In the genomic region with DNA sequence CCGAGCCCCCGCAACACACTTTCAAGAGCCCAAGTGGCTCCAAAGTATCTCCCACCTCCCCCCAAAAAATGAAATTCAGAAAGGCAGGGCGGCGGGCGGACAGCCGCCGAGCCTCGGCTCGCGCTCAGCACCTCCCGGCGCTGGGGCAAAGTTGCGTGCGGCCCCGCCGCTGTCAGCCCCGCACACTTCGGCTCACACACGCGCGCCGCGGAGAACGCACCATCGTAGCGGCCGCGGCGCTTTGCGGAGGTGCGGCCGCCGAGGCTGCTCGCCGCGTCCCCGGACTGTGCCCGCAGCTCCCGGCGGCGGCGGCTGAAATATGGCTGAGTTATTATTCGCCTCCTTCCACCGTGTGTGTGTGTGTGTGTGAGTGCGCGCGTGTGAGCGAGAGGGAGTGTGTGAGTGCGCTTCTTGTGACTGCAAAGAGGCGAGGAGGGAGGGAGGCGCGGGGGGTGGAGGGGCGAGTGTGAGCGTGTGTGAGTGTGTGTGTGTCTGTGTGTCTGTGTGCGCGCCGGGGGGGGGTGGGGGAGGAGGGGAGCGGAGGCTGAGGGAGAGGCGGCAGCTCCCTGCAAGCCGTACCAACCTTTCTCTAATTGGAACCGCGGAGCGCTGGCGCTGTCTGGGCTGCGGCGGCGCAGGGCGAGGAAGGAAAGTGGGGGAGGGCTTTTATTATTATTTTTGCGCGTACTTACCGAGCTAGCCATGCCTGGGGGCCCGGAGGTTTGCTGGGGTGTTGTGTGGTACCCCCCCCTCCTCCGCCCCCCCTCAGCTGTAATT, we compare ENCODE assay signal across 8 cellular contexts. TPM values are rescaled to one million over a fixed set of nuclear protein-coding genes. Genes with fewer than 3 reads are reported as not detected.
DNase-seq lines count a peak whose midpoint lies in the region; ATAC-seq and TF ChIP-seq lines count a peak whose summit lies in the region.

No MANE protein-coding gene starts in this region.

- POLR2A ChIA-PET in PC-9 (lab: Charles Lee; ENCODE audit: unreplicated experiment): interaction anchor here (0.7 to 1.2 kb wide), 3 partner anchors 63 to 978 kb away, joined by 4 to 17 read pairs (median 8); no protein-coding TSS in a partner anchor

- intact Hi-C loops in PC-9 (cut with micrococcal nuclease; ENCODE audit: unreplicated experiment): loop anchor here (1.0 to 10.0 kb wide), 6 partner anchors 63 to 265 kb away; partner anchors contain the start of gene FOCAD
- intact Hi-C loops in activated T-helper 2 cell treated with anti-CD3 and anti-CD28 coated beads, Interferon-gamma antibody, Interleukin-2, Interleukin-4, amounts not matched to agents 10 μg/mL and 5 μg/mL and 100 μg/mL, durations not matched to agents 14 hours and 24 hours and 36 hours (cut with micrococcal nuclease): loop anchor here (1.0 to 5.0 kb wide), 12 partner anchors 59 to 1494 kb away; partner anchors contain the start of gene PLIN2

- no peak for TF ChIP-seq RAD21 in neural cell (conservative IDR thresholded peaks at IDR 0.05)

- peak overlapping the region; percentile 92 for H3K9ac ChIP-seq in neural cell (ENCODE audit: low read length)

- H3K27ac Mint-ChIP-seq in activated T-helper 2 cell treated with anti-CD3 and anti-CD28 coated beads, Interferon-gamma antibody, Interleukin-2, Interleukin-4, amounts not matched to agents 10 μg/mL and 5 μg/mL and 100 μg/mL, durations not matched to agents 14 hours and 24 hours and 36 hours: peak overlapping the region; percentile 94
- peak overlapping the region; percentile 99 to 100 for H3K27ac Mint-ChIP-seq in stimulated activated naive CD8-positive, alpha-beta T cell treated with anti-CD3 and anti-CD28 coated beads, Interleukin-15, amount 100 ng/mL, for 72 hours

- peaks cover 23% of the 10 kb centered on the region for H3K4me1 ChIP-seq in PC-9 (replicated peaks; ENCODE audit: insufficient read depth)

- H3K4me3 ChIP-seq in PC-9 (peak overlapping the region; percentile 96), neural cell (ENCODE audit: low read length) (peak overlapping the region; percentile 84)

- H3K9me3 Mint-ChIP-seq in activated T-helper 2 cell treated with anti-CD3 and anti-CD28 coated beads, Interferon-gamma antibody, Interleukin-2, Interleukin-4, amounts not matched to agents 10 μg/mL and 5 μg/mL and 100 μg/mL, durations not matched to agents 14 hours and 24 hours and 36 hours: no peaks in the 10 kb centered on the region
- H3K9me3 Mint-ChIP-seq in stimulated activated naive CD8-positive, alpha-beta T cell treated with anti-CD3 and anti-CD28 coated beads, Interleukin-15, amount 100 ng/mL, for 72 hours: no peaks in the 10 kb centered on the region

- H3K4me2 ChIP-seq in PC-9: peak overlapping the region; percentile 93
- H3K4me2 ChIP-seq in neural cell (ENCODE audit: low read length): no peak overlapping the region

- H3K79me2 ChIP-seq in PC-9 (ENCODE audit: low read depth) (0 out of 2 replicates have a peak, but pooled peaks cover 6% of the 10 kb centered on the region), neural cell (replicated peaks; ENCODE audit: insufficient read depth, low read length) (peaks cover 43% of the 10 kb centered on the region)

- H3F3A ChIP-seq in PC-9 (ENCODE audit: insufficient read depth, low read depth) (peaks cover 9% of the 10 kb centered on the region; the same call in 1 of the 2 replicates), neural cell (ENCODE audit: insufficient read depth, low read length, poor library complexity, severe bottlenecking) (no peaks in the 10 kb centered on the region)

- H3K27ac ChIP-seq in PC-9: peak overlapping the region; percentile 63
- peak overlapping the region; percentile 98 for H3K27ac ChIP-seq in neural cell (ENCODE audit: low read length)

- H2AFZ ChIP-seq in PC-9: peak overlapping the region; percentile 90
- H2AFZ ChIP-seq in neural cell (ENCODE audit: low read depth, low read length): peak overlapping the region; percentile 62

- H3K4me3 Mint-ChIP-seq in activated T-helper 2 cell treated with anti-CD3 and anti-CD28 coated beads, Interferon-gamma antibody, Interleukin-2, Interleukin-4, amounts not matched to agents 10 μg/mL and 5 μg/mL and 100 μg/mL, durations not matched to agents 14 hours and 24 hours and 36 hours (ENCODE audit: low read depth): peak overlapping the region; percentile 92
- peak overlapping the region; percentile 94 to 96 for H3K4me3 Mint-ChIP-seq in stimulated activated naive CD8-positive, alpha-beta T cell treated with anti-CD3 and anti-CD28 coated beads, Interleukin-15, amount 100 ng/mL, for 72 hours

- H3K27me3 ChIP-seq in PC-9 (ENCODE audit: insufficient read depth, low read depth): peaks cover 8% of the 10 kb centered on the region; the same call in 1 of the 2 replicates
- H3K27me3 ChIP-seq in neural cell (ENCODE audit: insufficient read depth, low read depth, low read length): peaks cover 17% of the 10 kb centered on the region

- peak; percentile 18 for ATAC-seq in HG03135 (IDR thresholded peaks at IDR 0.05; ENCODE audit: unreplicated experiment)
- ATAC-seq in stimulated activated naive CD8-positive, alpha-beta T cell treated with anti-CD3 and anti-CD28 coated beads, Interleukin-15, amount 100 ng/mL, for 72 hours: peak; percentile 39

- H4K20me1 ChIP-seq in PC-9 (ENCODE audit: insufficient read depth) (no peaks in the 10 kb centered on the region), neural cell (ENCODE audit: insufficient read depth) (peaks cover under 1% of the 10 kb centered on the region)

- CTCF ChIA-PET in PC-9 (lab: Charles Lee): interaction anchor here (0.7 to 1.3 kb wide), 3 partner anchors 67 to 144 kb away, joined by 4 to 5 read pairs (median 4); no protein-coding TSS in a partner anchor

- TF ChIP-seq CTCF in PC-9 (conservative IDR thresholded peaks at IDR 0.05) (no peak), neural cell (IDR thresholded peaks at IDR 0.05; ENCODE audit: poor library complexity, severe bottlenecking) (no peak)

- peaks cover 48% of the 10 kb centered on the region for H3K4me1 Mint-ChIP-seq in activated T-helper 2 cell treated with anti-CD3 and anti-CD28 coated beads, Interferon-gamma antibody, Interleukin-2, Interleukin-4, amounts not matched to agents 10 μg/mL and 5 μg/mL and 100 μg/mL, durations not matched to agents 14 hours and 24 hours and 36 hours (ENCODE audit: low read depth)
- peaks cover 50% of the 10 kb centered on the region for H3K4me1 Mint-ChIP-seq in stimulated activated naive CD8-positive, alpha-beta T cell treated with anti-CD3 and anti-CD28 coated beads, Interleukin-15, amount 100 ng/mL, for 72 hours

- DNase-seq in NCI-H345 (lab: John Stamatoyannopoulos, UW): peak; percentile 60
- no peak for DNase-seq in NCI-H345 treated with DMSO at 0.1 percent for 48 hours (lab: John Stamatoyannopoulos, UW; ENCODE audit: unreplicated experiment)
- DNase-seq in PC-9: peak; percentile 34 to 39
- peak; percentile 57 for DNase-seq in activated T-helper 2 cell treated with anti-CD3 and anti-CD28 coated beads, Interferon-gamma antibody, Interleukin-2, Interleukin-4, amounts not matched to agents 10 μg/mL and 5 μg/mL and 100 μg/mL, durations not matched to agents 14 hours and 24 hours and 36 hours (ENCODE audit: low spot score)
- DNase-seq in fibroblast of the conjunctiva (ENCODE audit: low read depth): peak; percentile 54
- peak; percentile 55 to 60 for DNase-seq in stimulated activated naive CD8-positive, alpha-beta T cell treated with anti-CD3 and anti-CD28 coated beads, Interleukin-15, amount 100 ng/mL, for 72 hours

- TSS peak; percentile 33 for BruUV-seq in PC-9 (replicated peaks; lab: Mats Ljungman, UMichigan)

- TF ChIP-seq EP300 in neural cell (conservative IDR thresholded peaks at IDR 0.05; ENCODE audit: poor library complexity, severe bottlenecking): peak; percentile 10

- H3K9me2 ChIP-seq in PC-9 (ENCODE audit: insufficient read depth) (no peaks in the 10 kb centered on the region), neural cell (ENCODE audit: insufficient read depth, low read length) (no peaks in the 10 kb centered on the region)

- H3K36me3 ChIP-seq in PC-9 (ENCODE audit: low read depth) (no peaks in the 10 kb centered on the region), neural cell (ENCODE audit: insufficient read depth, low read length) (no peaks in the 10 kb centered on the region)

- H3K36me3 Mint-ChIP-seq in activated T-helper 2 cell treated with anti-CD3 and anti-CD28 coated beads, Interferon-gamma antibody, Interleukin-2, Interleukin-4, amounts not matched to agents 10 μg/mL and 5 μg/mL and 100 μg/mL, durations not matched to agents 14 hours and 24 hours and 36 hours (ENCODE audit: low read depth): peaks cover 27% of the 10 kb centered on the region

- H3K27me3 Mint-ChIP-seq in activated T-helper 2 cell treated with anti-CD3 and anti-CD28 coated beads, Interferon-gamma antibody, Interleukin-2, Interleukin-4, amounts not matched to agents 10 μg/mL and 5 μg/mL and 100 μg/mL, durations not matched to agents 14 hours and 24 hours and 36 hours (ENCODE audit: low read depth): no peaks in the 10 kb centered on the region
- H3K27me3 Mint-ChIP-seq in stimulated activated naive CD8-positive, alpha-beta T cell treated with anti-CD3 and anti-CD28 coated beads, Interleukin-15, amount 100 ng/mL, for 72 hours: no peaks in the 10 kb centered on the region

- H3K9me3 ChIP-seq in PC-9 (ENCODE audit: insufficient read depth, low read depth) (no peaks in the 10 kb centered on the region), neural cell (ENCODE audit: low read length) (no peaks in the 10 kb centered on the region)

TF ChIP-seq in neural cell, 6 proteins besides CTCF, POLR2A, EP300 and RAD21:
- no peak for TF ChIP-seq SMC3 (conservative IDR thresholded peaks at IDR 0.05; ENCODE audit: poor library complexity)
- TF ChIP-seq MXI1 (conservative IDR thresholded peaks at IDR 0.05; ENCODE audit: poor library complexity, severe bottlenecking): peak; percentile 62
- TF ChIP-seq TAF1 (IDR thresholded peaks at IDR 0.05; ENCODE audit: low read depth): peak; percentile 27
- TF ChIP-seq POLR2AphosphoS5 (IDR thresholded peaks at IDR 0.05): peak; percentile 69

RNA-seq across cellular contexts. Expression of gene MLLT3, which starts 0.6 kb away (rescaled TPM):
- 21.6 and 21.7 TPM in 2 replicates for total RNA-seq in PC-9 (2021)
- total RNA-seq in activated T-helper 2 cell treated with anti-CD3 and anti-CD28 coated beads, Interferon-gamma antibody, Interleukin-2, Interleukin-4, amounts not matched to agents 10 μg/mL and 5 μg/mL and 100 μg/mL, durations not matched to agents 14 hours and 24 hours and 36 hours: 22.4 and 24.9 TPM in 2 replicates
- 61.5 and 68.9 TPM in 2 replicates for polyA plus RNA-seq in neural cell
- polyA minus RNA-seq in neural cell: 191 and 211 TPM in 2 replicates
